Comparison of ENCODE assay signal across 14 cellular contexts in genomic region chr2:120177973-120178372, GRCh38. TPM values are rescaled to one million over a fixed set of nuclear protein-coding genes. Genes with fewer than 3 reads are reported as not detected.
DNase-seq lines count a peak whose midpoint lies in the region; TF ChIP-seq lines count a peak whose summit lies in the region.
"Had no signal": no experiment of that assay in that cellular context is flagged by ENCODE, and none has a peak within 500 bp of the region (broad histone marks: within the 10 kb centered on the region; RNA-seq: fewer than 3 reads in every experiment).

No MANE protein-coding gene starts in this region.

- peaks cover 52% of the 10 kb centered on the region for H3K4me1 Mint-ChIP-seq in activated naive CD8-positive, alpha-beta T cell treated with anti-CD3 and anti-CD28 coated beads for 36 hours
- H3K4me1 Mint-ChIP-seq: neural crest cell had no signal

- H3K79me1 ChIP-seq in neuronal stem cell (ENCODE audit: low read depth, low read length) = no peaks in the 10 kb centered on the region

- H3K79me2 ChIP-seq in DOHH2 (ENCODE audit: control insufficient read depth, low read length) (peaks cover 16% of the 10 kb centered on the region), Karpas-422 (ENCODE audit: low read length) (no peaks in the 10 kb centered on the region)

- H3K4ac ChIP-seq in neuronal stem cell (ENCODE audit: low read length) = peak overlapping the region; percentile 15

- H4K20me1 ChIP-seq in DOHH2 (ENCODE audit: control insufficient read depth, insufficient read depth, low read depth, low read length) = no peaks in the 10 kb centered on the region
- H4K20me1 ChIP-seq in Karpas-422 (ENCODE audit: insufficient read depth, low read depth, low read length) = no peaks in the 10 kb centered on the region

- H3K27ac ChIP-seq in DOHH2 (ENCODE audit: low read depth, low read length) (peak overlapping the region; percentile 80), Karpas-422 (ENCODE audit: low read length) (peak overlapping the region; percentile 84), neuronal stem cell (replicated peaks; ENCODE audit: low read length) (no peak overlapping the region)
- H3K27ac ChIP-seq: GM23248 had no signal

- no peak overlapping the region for H3K14ac ChIP-seq in neuronal stem cell (ENCODE audit: low read length)

- no peaks in the 10 kb centered on the region for H3K9me3 Mint-ChIP-seq in activated naive CD8-positive, alpha-beta T cell treated with anti-CD3 and anti-CD28 coated beads for 36 hours
- H3K9me3 Mint-ChIP-seq: neural crest cell, WTC11 had no signal

- no peak overlapping the region for H2BK15ac ChIP-seq in neuronal stem cell (ENCODE audit: low read length)

- no peak overlapping the region for H2BK120ac ChIP-seq in neuronal stem cell (ENCODE audit: low read depth, low read length)

- H3K4me1 ChIP-seq in DOHH2 (ENCODE audit: control insufficient read depth, low read length) (peaks cover 71% of the 10 kb centered on the region), Karpas-422 (ENCODE audit: low read length) (peaks cover 54% of the 10 kb centered on the region), neuronal stem cell (ENCODE audit: control insufficient read depth in 2 of 2, insufficient read depth in 1 of 2, low read depth in 1 of 2, low read length in 2 of 2) (peaks cover 0 to 6% of the 10 kb centered on the region in 2 donors)

- H3K27me3 Mint-ChIP-seq in activated naive CD8-positive, alpha-beta T cell treated with anti-CD3 and anti-CD28 coated beads for 36 hours = no peaks in the 10 kb centered on the region

- no peak overlapping the region for H4K8ac ChIP-seq in neuronal stem cell (ENCODE audit: low read depth, low read length)

- H2BK12ac ChIP-seq in neuronal stem cell (ENCODE audit: low read length) = no peak overlapping the region

- no peak overlapping the region for H2AFZ ChIP-seq in Karpas-422 (ENCODE audit: low read length)
- no peak overlapping the region for H2AFZ ChIP-seq in neuronal stem cell (ENCODE audit: low read length)
- H2AFZ ChIP-seq: GM23248 had no signal

- peak overlapping the region; percentile 99 for H3K4me3 Mint-ChIP-seq in activated naive CD8-positive, alpha-beta T cell treated with anti-CD3 and anti-CD28 coated beads for 36 hours
- H3K4me3 Mint-ChIP-seq: neural crest cell, WTC11 had no signal

- peaks cover 11% of the 10 kb centered on the region for H3K36me3 Mint-ChIP-seq in activated naive CD8-positive, alpha-beta T cell treated with anti-CD3 and anti-CD28 coated beads for 36 hours
- H3K36me3 Mint-ChIP-seq: WTC11 had no signal

- H2AK5ac ChIP-seq in neuronal stem cell (ENCODE audit: low read depth, low read length) = no peak overlapping the region

- peak; percentile 56 for DNase-seq in Karpas-422
- no peak for DNase-seq in activated naive CD8-positive, alpha-beta T cell treated with anti-CD3 and anti-CD28 coated beads for 36 hours
- DNase-seq in neuronal stem cell (ENCODE audit: low spot score) = no peak
- no peak for DNase-seq in NCI-H187 treated with DMSO at 0.1 percent for 48 hours (lab: John Stamatoyannopoulos, UW)
- DNase-seq in NCI-H69 (lab: John Stamatoyannopoulos, UW) = no peak
- no peak for DNase-seq in glomerular visceral epithelial cell (ENCODE audit: extremely low spot score)
- DNase-seq: activated effector memory CD4-positive, alpha-beta T cell treated with Interleukin-2 at 50 U/mL for 16 hours; central memory CD4-positive, alpha-beta T cell; GDM1; GM23248; SK-N-SH had no signal

- H2BK5ac ChIP-seq in neuronal stem cell (ENCODE audit: low read length) = no peak overlapping the region

- peak overlapping the region; percentile 22 for H3K18ac ChIP-seq in neuronal stem cell (ENCODE audit: low read length)

- H4K91ac ChIP-seq in neuronal stem cell (ENCODE audit: low read depth, low read length, poor library complexity) = no peak overlapping the region

- H3K4me3 ChIP-seq in DOHH2 (ENCODE audit: low read length) = peak overlapping the region; percentile 87
- peak overlapping the region; percentile 67 for H3K4me3 ChIP-seq in Karpas-422 (ENCODE audit: low read length)
- no peak overlapping the region for H3K4me3 ChIP-seq in neuronal stem cell (ENCODE audit: low read length in 2 of 2)
- H3K4me3 ChIP-seq: GM23248 had no signal

- H3F3A ChIP-seq in DOHH2 (ENCODE audit: control insufficient read depth, insufficient read depth) = peaks cover 10% of the 10 kb centered on the region

- H3K4me2 ChIP-seq in DOHH2 (ENCODE audit: low read length) (peak overlapping the region; percentile 90), Karpas-422 (ENCODE audit: low read depth, low read length, poor library complexity, severe bottlenecking) (peak overlapping the region; percentile 88), neuronal stem cell (ENCODE audit: insufficient read depth, low read length, poor library complexity, severe bottlenecking) (no peak overlapping the region)
- H3K4me2 ChIP-seq: SK-N-SH had no signal

- H3K9ac ChIP-seq in Karpas-422 (ENCODE audit: low read length) = peak overlapping the region; percentile 74
- no peak overlapping the region for H3K9ac ChIP-seq in neuronal stem cell (ENCODE audit: low read depth, low read length, poor library complexity)
- H3K9ac ChIP-seq: GM23248, SK-N-SH had no signal

- H3K27me3 ChIP-seq in DOHH2 (ENCODE audit: control insufficient read depth, low read length) (peaks cover 4% of the 10 kb centered on the region; the same call in 1 of the 2 replicates), Karpas-422 (ENCODE audit: low read length) (no peaks in the 10 kb centered on the region), neuronal stem cell (ENCODE audit: control insufficient read depth in 3 of 3, insufficient read depth in 3 of 3, low read depth in 1 of 3, low read length in 3 of 3) (no peaks in the 10 kb centered on the region)

- H3K36me3 ChIP-seq in DOHH2 (ENCODE audit: control insufficient read depth, low read length) = no peaks in the 10 kb centered on the region; the same call in 1 of the 2 replicates
- H3K36me3 ChIP-seq in Karpas-422 (ENCODE audit: insufficient read depth, low read length) = no peaks in the 10 kb centered on the region
- peaks cover 11 to 30% of the 10 kb centered on the region in 2 donors for H3K36me3 ChIP-seq in neuronal stem cell (replicated peaks in 1 of 2; ENCODE audit: control insufficient read depth in 2 of 2, insufficient read depth in 2 of 2, low read length in 2 of 2)

- WGBS in neuronal stem cell (ENCODE audit: extremely low coverage in 2 of 2, insufficient read length in 2 of 2, insufficient replicate concordance in 1 of 2), 2 donors = no CpG with 5 or more reads among the region's 7 CpGs

- H3K9me3 ChIP-seq in DOHH2 (ENCODE audit: control insufficient read depth, insufficient read depth, low read length) (no peaks in the 10 kb centered on the region), Karpas-422 (ENCODE audit: low read length) (no peaks in the 10 kb centered on the region), neuronal stem cell (replicated peaks in 1 of 2; ENCODE audit: control insufficient read depth in 2 of 2, insufficient read depth in 1 of 2, low read depth in 1 of 2, low read length in 2 of 2) (no peaks in the 10 kb centered on the region)
- H3K9me3 ChIP-seq: SK-N-SH had no signal

- no peak for TF ChIP-seq CTCF in DOHH2 (IDR thresholded peaks at IDR 0.05; ENCODE audit: low read depth, low read length, poor library complexity, severe bottlenecking)

- H3K9me2 ChIP-seq in DOHH2 (replicated peaks; ENCODE audit: control insufficient read depth, low read length) (no peaks in the 10 kb centered on the region), Karpas-422 (replicated peaks; ENCODE audit: insufficient read depth, low read length) (no peaks in the 10 kb centered on the region)
- H3K9me2 ChIP-seq: SK-N-SH had no signal

- no peak overlapping the region for H3K23ac ChIP-seq in neuronal stem cell (ENCODE audit: low read depth, low read length, poor library complexity)

- peak overlapping the region; percentile 64 for H3K27ac Mint-ChIP-seq in activated naive CD8-positive, alpha-beta T cell treated with anti-CD3 and anti-CD28 coated beads for 36 hours
- H3K27ac Mint-ChIP-seq: WTC11 had no signal

RNA-seq across cellular contexts. Expression of gene TMEM185B, which starts 45.2 kb away (rescaled TPM):
- total RNA-seq in Karpas-422 (2014; rRNA removed; shearing (Covaris generic); ENCODE audit: low replicate concordance) = 12.9 and 13.0 TPM in 2 replicates
- 10 to 100 TPM; 23.2 to 24.2 TPM for total RNA-seq in activated naive CD8-positive, alpha-beta T cell treated with anti-CD3 and anti-CD28 coated beads for 36 hours
- polyA plus RNA-seq in neuronal stem cell (2013, experiment 1 of 2) = 14.5 TPM
- 14.5 TPM for polyA plus RNA-seq in neuronal stem cell (2013, experiment 2 of 2)

Comparison
In these comparisons a context has a peak if more than half of its experiments do, and no peak if none do; other contexts are left out.
1. H3K4me3 ChIP-seq: peak in DOHH2 (single experiment) and Karpas-422 (single experiment); none in neuronal stem cell (0 of 2).